1 cellular context compared by ENCODE assay signal in the genomic region with DNA sequence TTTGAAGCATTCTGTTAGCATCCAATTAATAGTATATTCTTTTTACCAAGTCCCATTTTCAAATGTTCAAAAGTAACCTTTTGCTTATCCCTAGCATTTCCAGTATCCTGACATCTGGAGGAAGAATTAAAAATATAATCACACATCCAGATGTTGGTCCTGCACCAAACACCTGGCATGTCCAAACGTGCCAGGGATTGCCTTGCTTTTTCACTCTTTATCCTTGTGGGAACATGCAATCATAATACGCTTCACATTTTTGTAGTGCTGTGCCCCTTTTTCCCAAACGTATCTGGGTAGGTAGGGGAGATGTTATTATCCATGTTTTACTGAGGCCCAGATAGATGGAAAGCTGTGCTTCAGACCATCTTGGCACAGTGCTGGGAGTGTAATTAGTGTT.
TF ChIP-seq lines count a peak whose summit lies in the region.

No MANE protein-coding gene starts in this region.

TF ChIP-seq in IMR-90, 13 proteins besides CTCF, POLR2A, EP300 and RAD21:
- no peak for TF ChIP-seq CEBPB (IDR thresholded peaks at IDR 0.05; ENCODE audit: low read depth, low read length)
